ENCODE assay signal across 8 cellular contexts in the genomic region with DNA sequence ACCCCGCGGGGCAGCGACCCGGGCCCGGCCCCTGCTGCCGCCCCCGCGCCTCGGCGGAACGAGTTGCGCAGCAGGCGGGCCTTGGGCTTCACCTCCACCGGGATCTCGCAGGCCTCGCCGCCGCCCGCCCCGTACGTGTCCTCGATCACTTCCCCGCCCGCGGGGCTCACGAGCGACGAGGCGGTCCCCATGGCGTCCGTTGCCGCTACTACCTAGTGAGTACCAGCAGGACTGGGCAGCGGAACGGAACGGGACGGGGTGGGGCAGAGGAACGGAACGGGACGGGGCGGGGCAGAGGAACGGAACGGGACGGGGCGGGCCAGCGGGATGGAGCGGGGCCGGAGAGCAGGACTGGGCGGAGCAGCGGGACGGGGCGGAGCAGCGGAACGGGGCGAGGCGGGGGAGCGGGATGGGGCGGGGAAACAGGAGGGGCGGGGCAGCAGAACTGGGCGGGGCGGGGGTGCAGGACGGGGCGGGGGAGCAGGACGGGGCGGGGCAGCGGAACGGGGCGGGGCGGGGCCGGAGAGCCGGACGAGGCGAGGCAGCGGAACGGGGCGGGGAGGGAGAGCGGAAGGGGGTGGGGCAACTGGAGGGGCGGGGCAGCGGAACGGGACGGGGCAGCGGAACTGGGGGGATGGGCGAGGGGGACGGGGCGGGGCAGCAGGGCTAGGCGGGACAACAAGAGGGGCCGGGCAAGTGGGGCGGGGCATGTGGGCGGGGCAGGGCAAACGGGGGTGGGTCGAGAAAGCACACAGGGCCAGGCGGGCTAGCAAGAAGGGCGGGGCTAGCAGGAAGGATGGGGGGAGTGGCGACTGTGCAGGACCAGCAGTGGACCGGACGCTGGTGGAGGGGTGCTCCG. TPM values are rescaled to one million over a fixed set of nuclear protein-coding genes. Genes with fewer than 3 reads are reported as not detected.
DNase-seq lines count a peak whose midpoint lies in the region; ATAC-seq and TF ChIP-seq lines count a peak whose summit lies in the region.

A gene with protein sequence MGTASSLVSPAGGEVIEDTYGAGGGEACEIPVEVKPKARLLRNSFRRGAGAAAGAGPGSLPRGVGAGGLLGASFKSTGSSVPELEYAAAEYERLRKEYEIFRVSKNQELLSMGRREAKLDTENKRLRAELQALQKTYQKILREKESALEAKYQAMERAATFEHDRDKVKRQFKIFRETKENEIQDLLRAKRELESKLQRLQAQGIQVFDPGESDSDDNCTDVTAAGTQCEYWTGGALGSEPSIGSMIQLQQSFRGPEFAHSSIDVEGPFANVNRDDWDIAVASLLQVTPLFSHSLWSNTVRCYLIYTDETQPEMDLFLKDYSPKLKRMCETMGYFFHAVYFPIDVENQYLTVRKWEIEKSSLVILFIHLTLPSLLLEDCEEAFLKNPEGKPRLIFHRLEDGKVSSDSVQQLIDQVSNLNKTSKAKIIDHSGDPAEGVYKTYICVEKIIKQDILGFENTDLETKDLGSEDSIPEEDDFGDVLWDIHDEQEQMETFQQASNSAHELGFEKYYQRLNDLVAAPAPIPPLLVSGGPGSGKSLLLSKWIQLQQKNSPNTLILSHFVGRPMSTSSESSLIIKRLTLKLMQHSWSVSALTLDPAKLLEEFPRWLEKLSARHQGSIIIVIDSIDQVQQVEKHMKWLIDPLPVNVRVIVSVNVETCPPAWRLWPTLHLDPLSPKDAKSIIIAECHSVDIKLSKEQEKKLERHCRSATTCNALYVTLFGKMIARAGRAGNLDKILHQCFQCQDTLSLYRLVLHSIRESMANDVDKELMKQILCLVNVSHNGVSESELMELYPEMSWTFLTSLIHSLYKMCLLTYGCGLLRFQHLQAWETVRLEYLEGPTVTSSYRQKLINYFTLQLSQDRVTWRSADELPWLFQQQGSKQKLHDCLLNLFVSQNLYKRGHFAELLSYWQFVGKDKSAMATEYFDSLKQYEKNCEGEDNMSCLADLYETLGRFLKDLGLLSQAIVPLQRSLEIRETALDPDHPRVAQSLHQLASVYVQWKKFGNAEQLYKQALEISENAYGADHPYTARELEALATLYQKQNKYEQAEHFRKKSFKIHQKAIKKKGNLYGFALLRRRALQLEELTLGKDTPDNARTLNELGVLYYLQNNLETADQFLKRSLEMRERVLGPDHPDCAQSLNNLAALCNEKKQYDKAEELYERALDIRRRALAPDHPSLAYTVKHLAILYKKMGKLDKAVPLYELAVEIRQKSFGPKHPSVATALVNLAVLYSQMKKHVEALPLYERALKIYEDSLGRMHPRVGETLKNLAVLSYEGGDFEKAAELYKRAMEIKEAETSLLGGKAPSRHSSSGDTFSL (N-terminal part only) (minus strand): TSS at position 245 of the 859 bp plus-strand sequence. CDS start 54 bp downstream, at position 191.

- H3K27me3 ChIP-seq in right lobe of liver = no peaks in the 10 kb centered on the region

- peak; percentile 38 for TF ChIP-seq CTCF in C4-2B (conservative IDR thresholded peaks at IDR 0.05)
- peak in 1 of 4 donors; percentile 0 for TF ChIP-seq CTCF in right lobe of liver (IDR thresholded peaks at IDR 0.05)

- H3K27ac ChIP-seq in C4-2B (peak within 1 kb of the TSS; percentile 84), right lobe of liver (peak within 1 kb of the TSS; percentile 85 to 96 (median 88))

- H3K4me1 ChIP-seq in right lobe of liver = peaks cover 0 to 16% (median 8%) of the 10 kb centered on the region in 4 donors

- no peaks in the 10 kb centered on the region for H3K9me3 ChIP-seq in right lobe of liver

- ATAC-seq in GM19395 (IDR thresholded peaks at IDR 0.05; ENCODE audit: unreplicated experiment) (peak; percentile 77), HG03558 (IDR thresholded peaks at IDR 0.05; ENCODE audit: extremely low read depth, unreplicated experiment) (peak; percentile 44), right lobe of liver (peak; percentile 91 to 95 (median 91))

- peak; percentile 70 for DNase-seq in NCI-H748 treated with DMSO at 0.1 percent for 48 hours (lab: John Stamatoyannopoulos, UW)
- DNase-seq in activated CD4-positive, alpha-beta T cell treated with anti-CD3 and anti-CD28 coated beads, Interleukin-2, amount 50 U/mL, for 48 hours = peak; percentile 93 to 98
- DNase-seq in dermis blood vessel endothelial cell = peak; percentile 98
- DNase-seq in right lobe of liver = peak; percentile 99 to 100 (median 99)
- peak; percentile 97 to 100 for DNase-seq in stimulated activated CD4-positive, alpha-beta T cell treated with anti-CD3 and anti-CD28 coated beads, Interleukin-4, amount 100 ng/mL, for 48 hours (ENCODE audit: low read depth in 2 of 2)

- intact Hi-C loops in right lobe of liver (cut with DNase I) = no loop called here

- 3% methylated on average over 56 of the region's 96 CpGs for WGBS in right lobe of liver (ENCODE audit: insufficient coverage, low coverage, low lambda C conversion rate, missing lambda C conversion rate)

- peak; percentile 93 for TF ChIP-seq POLR2A in right lobe of liver (IDR thresholded peaks at IDR 0.05)

- peak within 1 kb of the TSS; percentile 84 to 97 (median 95) for H3K4me3 ChIP-seq in right lobe of liver

- peaks cover 0 to 12% (median 0%) of the 10 kb centered on the region in 4 donors for H3K36me3 ChIP-seq in right lobe of liver

RNA-seq across cellular contexts. Expression of the gene that starts here (rescaled TPM):
- 20.7 and 28.6 TPM in 2 replicates for total RNA-seq in dermis blood vessel endothelial cell
- total RNA-seq in right lobe of liver = 10 to 100 TPM in 1 of 6 experiments, 1 to 10 TPM in 5; 6.5 to 11.4 (median 9.3) TPM

Comparison
In these comparisons a context has a peak if more than half of its experiments do, and no peak if none do; other contexts are left out.
1. Peak in every context shown above with its lines: DNase-seq, ATAC-seq, H3K4me3 ChIP-seq and H3K27ac ChIP-seq.